In the genomic region with DNA sequence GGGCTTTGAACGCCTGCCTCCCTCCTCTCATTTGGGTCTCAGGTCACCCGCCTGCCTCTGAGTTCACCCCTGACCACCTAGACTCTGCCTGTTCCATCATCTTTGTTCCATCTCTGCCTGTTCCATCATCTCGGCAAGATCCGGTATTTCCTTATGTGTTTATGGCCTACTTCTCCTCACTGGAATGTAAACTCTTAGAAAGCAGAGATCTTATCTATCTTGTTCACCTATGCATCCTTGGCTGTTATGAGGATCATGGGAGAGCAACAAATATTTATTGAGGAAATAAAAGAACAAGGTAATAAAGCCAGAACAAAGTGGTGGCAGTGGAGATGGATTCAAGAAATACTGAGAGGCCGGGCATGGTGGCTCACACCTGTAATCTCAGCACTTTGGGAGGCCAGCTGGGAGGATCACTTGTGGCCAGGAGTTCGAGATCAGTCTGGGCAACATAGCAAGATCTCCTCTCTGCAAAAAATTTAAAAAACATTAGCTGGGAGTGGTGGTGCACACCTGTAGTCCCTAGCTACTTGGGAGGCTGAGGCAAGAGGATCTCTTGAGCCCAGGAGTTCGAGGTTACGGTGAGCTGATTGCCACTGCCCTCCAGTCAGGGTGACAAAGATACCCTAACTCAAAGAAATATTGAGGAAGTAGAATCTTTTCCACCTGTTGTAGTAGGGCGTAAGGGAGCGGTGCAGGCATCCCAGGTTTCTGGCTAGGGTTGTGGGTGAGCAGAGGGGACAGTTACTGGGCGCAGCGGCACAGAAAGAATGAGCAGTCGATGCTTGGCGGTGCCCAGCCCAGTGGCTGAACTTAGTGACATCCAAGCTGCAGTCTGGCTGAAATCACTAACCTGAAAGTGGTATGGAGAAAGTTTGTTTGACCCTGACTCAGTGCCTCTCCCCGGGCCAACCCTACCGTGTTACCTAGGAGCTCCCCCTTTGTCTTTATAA, we compare ENCODE assay signal across 1 cellular context.
TF ChIP-seq lines count a peak whose summit lies in the region.

No MANE protein-coding gene starts in this region.

TF ChIP-seq in SK-N-SH, 30 proteins besides CTCF, POLR2A, EP300 and RAD21 (continued from another document):
- TF ChIP-seq, protein P1, sequence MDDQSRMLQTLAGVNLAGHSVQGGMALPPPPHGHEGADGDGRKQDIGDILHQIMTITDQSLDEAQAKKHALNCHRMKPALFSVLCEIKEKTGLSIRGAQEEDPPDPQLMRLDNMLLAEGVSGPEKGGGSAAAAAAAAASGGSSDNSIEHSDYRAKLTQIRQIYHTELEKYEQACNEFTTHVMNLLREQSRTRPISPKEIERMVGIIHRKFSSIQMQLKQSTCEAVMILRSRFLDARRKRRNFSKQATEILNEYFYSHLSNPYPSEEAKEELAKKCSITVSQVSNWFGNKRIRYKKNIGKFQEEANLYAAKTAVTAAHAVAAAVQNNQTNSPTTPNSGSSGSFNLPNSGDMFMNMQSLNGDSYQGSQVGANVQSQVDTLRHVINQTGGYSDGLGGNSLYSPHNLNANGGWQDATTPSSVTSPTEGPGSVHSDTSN (IDR thresholded peaks at IDR 0.05): no peak
- TF ChIP-seq FOSL2 (IDR thresholded peaks at IDR 0.05; ENCODE audit: borderline replicate concordance, low read depth) (no peak), GABPA (IDR thresholded peaks at IDR 0.05; ENCODE audit: low read depth) (no peak), USF2 (IDR thresholded peaks at IDR 0.05; ENCODE audit: borderline replicate concordance, low read depth, low read length) (no peak), CHD2 (IDR thresholded peaks at IDR 0.05; ENCODE audit: low read length, partially characterized antibody) (no peak), TEAD4 (IDR thresholded peaks at IDR 0.05; ENCODE audit: borderline replicate concordance, insufficient read depth) (no peak), JUND (IDR thresholded peaks at IDR 0.05) (no peak), POLR2AphosphoS5 (IDR thresholded peaks at IDR 0.05; ENCODE audit: low read depth, low read length) (no peak), GATA2 (CRISPR knock-in tag; IDR thresholded peaks at IDR 0.05) (no peak)
- TF ChIP-seq, protein P2, sequence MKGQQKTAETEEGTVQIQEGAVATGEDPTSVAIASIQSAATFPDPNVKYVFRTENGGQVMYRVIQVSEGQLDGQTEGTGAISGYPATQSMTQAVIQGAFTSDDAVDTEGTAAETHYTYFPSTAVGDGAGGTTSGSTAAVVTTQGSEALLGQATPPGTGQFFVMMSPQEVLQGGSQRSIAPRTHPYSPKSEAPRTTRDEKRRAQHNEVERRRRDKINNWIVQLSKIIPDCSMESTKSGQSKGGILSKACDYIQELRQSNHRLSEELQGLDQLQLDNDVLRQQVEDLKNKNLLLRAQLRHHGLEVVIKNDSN (IDR thresholded peaks at IDR 0.05; ENCODE audit: borderline replicate concordance, low read depth): no peak
